ENCODE assay signal across 28 cellular contexts in genomic region chr22:26555478-26555877, GRCh38. TPM values are rescaled to one million over a fixed set of nuclear protein-coding genes. Genes with fewer than 3 reads are reported as not detected.
DNase-seq lines count a peak whose midpoint lies in the region; ATAC-seq, FAIRE-seq and TF ChIP-seq lines count a peak whose summit lies in the region.
"Had no signal": no experiment of that assay in that cellular context is flagged by ENCODE, and none has a peak within 500 bp of the region (broad histone marks: within the 10 kb centered on the region; RNA-seq: fewer than 3 reads in every experiment).

No MANE protein-coding gene starts in this region.

- H3K9ac ChIP-seq in HUES64 (ENCODE audit: low read depth, low read length): no peak overlapping the region
- peak overlapping the region; percentile 27 for H3K9ac ChIP-seq in iPS-15b (ENCODE audit: low read depth, low read length)

- no peak overlapping the region for H3K27ac Mint-ChIP-seq in activated CD8-positive, alpha-beta T cell treated with anti-CD3 and anti-CD28 coated beads for 36 hours
- H3K27ac Mint-ChIP-seq: activated CD4-positive, alpha-beta memory T cell treated with anti-CD3 and anti-CD28 coated beads, Interleukin-2, amount 10 ng/mL, durations not matched to agents 7 days and 5 days; activated T-helper 17 cell treated with anti-CD3 and anti-CD28 coated beads, Interleukin-2, amount 50 U/mL, for 72 hours had no signal

- no peaks in the 10 kb centered on the region for H3K36me3 ChIP-seq in HUES64 (ENCODE audit: insufficient read depth, low read length)
- no peaks in the 10 kb centered on the region for H3K36me3 ChIP-seq in adrenal gland (replicated peaks in 1 of 2)
- H3K36me3 ChIP-seq in iPS-15b (ENCODE audit: control insufficient read depth, insufficient read depth, low read length): no peaks in the 10 kb centered on the region
- H3K36me3 ChIP-seq in pancreas: no peaks in the 10 kb centered on the region
- H3K36me3 ChIP-seq: BE2C had no signal

- no peak overlapping the region for H3K4me3 Mint-ChIP-seq in activated CD8-positive, alpha-beta T cell treated with anti-CD3 and anti-CD28 coated beads for 36 hours
- H3K4me3 Mint-ChIP-seq: activated CD4-positive, alpha-beta memory T cell treated with anti-CD3 and anti-CD28 coated beads, Interleukin-2, amount 10 ng/mL, durations not matched to agents 7 days and 5 days; activated T-helper 17 cell treated with anti-CD3 and anti-CD28 coated beads, Interleukin-2, amount 50 U/mL, for 72 hours; naive thymus-derived CD8-positive, alpha-beta T cell had no signal

- intact Hi-C loops in adrenal gland (cut with DNase I): no loop called here
- intact Hi-C loops in pancreas (cut with DNase I): no loop called here
- intact Hi-C loops in dorsolateral prefrontal cortex (cut with DNase I): no loop called here
- intact Hi-C loops in activated CD8-positive, alpha-beta T cell treated with anti-CD3 and anti-CD28 coated beads for 36 hours (cut with micrococcal nuclease): no loop called here

- 82% methylated on average over 11 of the region's 11 CpGs for WGBS in HUES64
- WGBS in adrenal gland, 4 donors: 46 to 60% (median 57%) methylated on average over 5 to 11 of the region's 11 CpGs
- 47 to 49% methylated on average over 11 of the region's 11 CpGs for WGBS in pancreas, 2 donors

- H3K9me3 ChIP-seq in HUES64 (ENCODE audit: insufficient read depth, low read depth, low read length) (no peaks in the 10 kb centered on the region), adrenal gland (replicated peaks in 1 of 3) (no peaks in the 10 kb centered on the region), iPS-15b (ENCODE audit: control insufficient read depth, insufficient read depth, low read length) (no peaks in the 10 kb centered on the region), pancreas (no peaks in the 10 kb centered on the region)
- H3K9me3 ChIP-seq: BE2C, upper lobe of left lung had no signal

- FAIRE-seq in pancreas (lab: Jason Lieb, UNC): no peak
- FAIRE-seq: GM18507, HTR-8/SVneo, small intestine had no signal

- POLR2A ChIA-PET in activated CD8-positive, alpha-beta T cell treated with anti-CD3 and anti-CD28 coated beads for 36 hours (lab: Charles Lee): interaction anchor here (0.8 kb wide), 1 partner anchor 10 kb away, joined by 3 read pairs; no protein-coding TSS in a partner anchor

- peaks cover 4% of the 10 kb centered on the region for H3K36me3 Mint-ChIP-seq in activated CD8-positive, alpha-beta T cell treated with anti-CD3 and anti-CD28 coated beads for 36 hours (ENCODE audit: low read depth)

- TF ChIP-seq POLR2A in adrenal gland (IDR thresholded peaks at IDR 0.05): no peak

- CTCF ChIA-PET in activated CD8-positive, alpha-beta T cell treated with anti-CD3 and anti-CD28 coated beads for 36 hours (lab: Charles Lee): no interaction called here

- peak in 5 of 7 donors; percentile 37 to 59 (median 45) for DNase-seq in adrenal gland
- no peak for DNase-seq in pancreas
- no peak for DNase-seq in HuH-7.5 (ENCODE audit: low spot score)
- no peak for DNase-seq in dorsolateral prefrontal cortex
- DNase-seq in activated CD8-positive, alpha-beta T cell treated with anti-CD3 and anti-CD28 coated beads for 36 hours: no peak
- DNase-seq: activated CD4-positive, alpha-beta memory T cell treated with anti-CD3 and anti-CD28 coated beads, Interleukin-2, amount 10 ng/mL, durations not matched to agents 7 days and 5 days; activated CD4-positive, alpha-beta T cell treated with anti-CD3 and anti-CD28 coated beads for 1 hour; activated naive CD4-positive, alpha-beta T cell treated with anti-CD3 and anti-CD28 coated beads, Interleukin-2, amount 50 U/mL, for 16 hours; BE2C; DMS 273 treated with DMSO at 0.1 percent for 48 hours; foreskin melanocyte; islet precursor cell; naive thymus-derived CD8-positive, alpha-beta T cell; NCI-H146; NCI-H446; NCI-H82; small intestine; stimulated activated naive CD4-positive, alpha-beta T cell; T-helper 1 cell; upper lobe of left lung had no signal

- peaks cover 32% of the 10 kb centered on the region for H3K4me1 ChIP-seq in HUES64 (ENCODE audit: insufficient read depth, low read length)
- peaks cover 38 to 58% of the 10 kb centered on the region in 2 donors for H3K4me1 ChIP-seq in adrenal gland (replicated peaks in 1 of 2)
- H3K4me1 ChIP-seq in iPS-15b (ENCODE audit: control insufficient read depth, insufficient read depth, low read length): peaks cover 36% of the 10 kb centered on the region
- H3K4me1 ChIP-seq in pancreas: peaks cover 28 to 73% (median 35%) of the 10 kb centered on the region in 3 donors
- H3K4me1 ChIP-seq: BE2C had no signal

- no peaks in the 10 kb centered on the region for H3K27me3 ChIP-seq in HUES64 (ENCODE audit: insufficient read depth, low read length)
- no peaks in the 10 kb centered on the region for H3K27me3 ChIP-seq in adrenal gland
- no peaks in the 10 kb centered on the region for H3K27me3 ChIP-seq in iPS-15b (ENCODE audit: control insufficient read depth, insufficient read depth, low read length)
- no peaks in the 10 kb centered on the region for H3K27me3 ChIP-seq in pancreas
- no peaks in the 10 kb centered on the region for H3K27me3 ChIP-seq in dorsolateral prefrontal cortex
- H3K27me3 ChIP-seq: BE2C, hepatocyte, upper lobe of left lung had no signal

- H3K27ac ChIP-seq in HUES64 (ENCODE audit: low read depth, low read length): peak overlapping the region; percentile 90
- peak overlapping the region in 2 of 5 donors; percentile 10 to 34 for H3K27ac ChIP-seq in adrenal gland
- peak overlapping the region in 3 of 4 donors; percentile 31 to 85 (median 82) for H3K27ac ChIP-seq in pancreas
- H3K27ac ChIP-seq in dorsolateral prefrontal cortex: peak overlapping the region in 18 of 59 donors; percentile 1 to 82 (median 44)
- H3K27ac ChIP-seq: hepatocyte had no signal

- no peaks in the 10 kb centered on the region for H3K9me3 Mint-ChIP-seq in activated CD8-positive, alpha-beta T cell treated with anti-CD3 and anti-CD28 coated beads for 36 hours
- H3K9me3 Mint-ChIP-seq: activated CD4-positive, alpha-beta memory T cell treated with anti-CD3 and anti-CD28 coated beads, Interleukin-2, amount 10 ng/mL, durations not matched to agents 7 days and 5 days; activated T-helper 17 cell treated with anti-CD3 and anti-CD28 coated beads, Interleukin-2, amount 50 U/mL, for 72 hours; naive thymus-derived CD8-positive, alpha-beta T cell had no signal

- H3K4me1 Mint-ChIP-seq in activated CD8-positive, alpha-beta T cell treated with anti-CD3 and anti-CD28 coated beads for 36 hours (ENCODE audit: low read depth): peaks cover 39% of the 10 kb centered on the region

- ATAC-seq in pancreas (no peak), SK-N-SH treated with all-trans-retinoic acid at 6 μM for 48 hours (no peak)
- no peak for ATAC-seq in activated CD8-positive, alpha-beta T cell treated with anti-CD3 and anti-CD28 coated beads for 36 hours
- ATAC-seq: activated T-helper 17 cell treated with anti-CD3 and anti-CD28 coated beads, Interleukin-2, amount 50 U/mL, for 72 hours; naive thymus-derived CD8-positive, alpha-beta T cell had no signal

- H3K27me3 Mint-ChIP-seq in activated CD8-positive, alpha-beta T cell treated with anti-CD3 and anti-CD28 coated beads for 36 hours: no peaks in the 10 kb centered on the region
- H3K27me3 Mint-ChIP-seq: activated CD4-positive, alpha-beta memory T cell treated with anti-CD3 and anti-CD28 coated beads, Interleukin-2, amount 10 ng/mL, durations not matched to agents 7 days and 5 days; activated T-helper 17 cell treated with anti-CD3 and anti-CD28 coated beads, Interleukin-2, amount 50 U/mL, for 72 hours; naive thymus-derived CD8-positive, alpha-beta T cell had no signal

- H3K4me3 ChIP-seq in HUES64 (ENCODE audit: low read length): no peak overlapping the region
- H3K4me3 ChIP-seq in adrenal gland: no peak overlapping the region
- no peak overlapping the region for H3K4me3 ChIP-seq in iPS-15b (ENCODE audit: low read depth, low read length)
- H3K4me3 ChIP-seq in pancreas: no peak overlapping the region
- H3K4me3 ChIP-seq in dorsolateral prefrontal cortex: no peak overlapping the region
- H3K4me3 ChIP-seq: hepatocyte, lung, upper lobe of left lung had no signal

- TF ChIP-seq CTCF in adrenal gland (IDR thresholded peaks at IDR 0.05) (no peak), pancreas (IDR thresholded peaks at IDR 0.05) (no peak), dorsolateral prefrontal cortex (IDR thresholded peaks at IDR 0.05 in 54 of 56, conservative IDR thresholded peaks at IDR 0.05 in 2 of 56; ENCODE audit: low read depth in 1 of 56, partially characterized antibody in 56 of 56) (no peak)
- no peak for TF ChIP-seq CTCF in activated CD8-positive, alpha-beta T cell treated with anti-CD3 and anti-CD28 coated beads for 36 hours (IDR thresholded peaks at IDR 0.05)

TF ChIP-seq in SK-N-SH treated with all-trans-retinoic acid at 6 μM for 48 hours, 23 proteins besides CTCF, POLR2A, EP300 and RAD21 (continues in another document):
- TF ChIP-seq ZFP30 (CRISPR knock-in tag; IDR thresholded peaks at IDR 0.05): no peak
- no peak for TF ChIP-seq OSR1 (CRISPR knock-in tag; IDR thresholded peaks at IDR 0.05)
- TF ChIP-seq, protein P1, sequence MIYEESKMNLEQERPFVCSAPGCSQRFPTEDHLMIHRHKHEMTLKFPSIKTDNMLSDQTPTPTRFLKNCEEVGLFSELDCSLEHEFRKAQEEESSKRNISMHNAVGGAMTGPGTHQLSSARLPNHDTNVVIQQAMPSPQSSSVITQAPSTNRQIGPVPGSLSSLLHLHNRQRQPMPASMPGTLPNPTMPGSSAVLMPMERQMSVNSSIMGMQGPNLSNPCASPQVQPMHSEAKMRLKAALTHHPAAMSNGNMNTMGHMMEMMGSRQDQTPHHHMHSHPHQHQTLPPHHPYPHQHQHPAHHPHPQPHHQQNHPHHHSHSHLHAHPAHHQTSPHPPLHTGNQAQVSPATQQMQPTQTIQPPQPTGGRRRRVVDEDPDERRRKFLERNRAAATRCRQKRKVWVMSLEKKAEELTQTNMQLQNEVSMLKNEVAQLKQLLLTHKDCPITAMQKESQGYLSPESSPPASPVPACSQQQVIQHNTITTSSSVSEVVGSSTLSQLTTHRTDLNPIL (CRISPR knock-in tag; IDR thresholded peaks at IDR 0.05; ENCODE audit: low read depth): no peak
- no peak for TF ChIP-seq BACH2 (CRISPR knock-in tag; IDR thresholded peaks at IDR 0.05; ENCODE audit: borderline replicate concordance)

RNA-seq across cellular contexts. Expression of gene TPST2, which starts 34.5 kb away (rescaled TPM):
- 34.5 TPM for polyA plus RNA-seq in HUES64 (2013, experiment 1 of 2)
- polyA plus RNA-seq in HUES64 (2013, experiment 2 of 2): 35.2 TPM
- total RNA-seq in adrenal gland (100 to 1,000 TPM in 1 of 8 donors, 10 to 100 TPM in 7; 29.5 to 167 (median 75.2) TPM), pancreas (100 to 1,000 TPM; 156 to 534 (median 212) TPM), dorsolateral prefrontal cortex (10 to 100 TPM; 17.2 to 54.7 (median 31.9) TPM)
- polyA plus RNA-seq in adrenal gland (10 to 100 TPM; 15.7 to 21.2 (median 17.7) TPM), pancreas (100 to 1,000 TPM in 1 of 2 donors, 10 to 100 TPM in 1; 91.4 to 135 TPM)
- 10 to 100 TPM; 30.7 to 33.6 TPM for total RNA-seq in activated CD8-positive, alpha-beta T cell treated with anti-CD3 and anti-CD28 coated beads for 36 hours

RNA-seq across cellular contexts. Expression of gene TFIP11, which starts 43.2 kb away (rescaled TPM):
- polyA plus RNA-seq in HUES64 (2013, experiment 1 of 2): 17.7 TPM
- polyA plus RNA-seq in HUES64 (2013, experiment 2 of 2): 17.1 TPM
- total RNA-seq in adrenal gland (10 to 100 TPM; 25.0 to 73.3 (median 37.2) TPM), pancreas (10 to 100 TPM; 11.0 to 24.2 (median 15.7) TPM), dorsolateral prefrontal cortex (10 to 100 TPM; 27.4 to 51.0 (median 35.3) TPM)
- polyA plus RNA-seq in adrenal gland (10 to 100 TPM; 28.8 to 38.3 (median 32.2) TPM), pancreas (10 to 100 TPM; 20.5 to 26.7 TPM)
- 10 to 100 TPM; 37.4 to 37.8 TPM for total RNA-seq in activated CD8-positive, alpha-beta T cell treated with anti-CD3 and anti-CD28 coated beads for 36 hours

Comparison
In these comparisons a context has a peak if more than half of its experiments do, and no peak if none do; other contexts are left out.
1. DNase-seq: peak in adrenal gland (5 of 7); none in pancreas (0 of 6), HuH-7.5 (single experiment), dorsolateral prefrontal cortex (0 of 10) and activated CD8-positive, alpha-beta T cell treated with anti-CD3 and anti-CD28 coated beads for 36 hours (single experiment).